ENCODE assay signal across 14 cellular contexts in the genomic region with DNA sequence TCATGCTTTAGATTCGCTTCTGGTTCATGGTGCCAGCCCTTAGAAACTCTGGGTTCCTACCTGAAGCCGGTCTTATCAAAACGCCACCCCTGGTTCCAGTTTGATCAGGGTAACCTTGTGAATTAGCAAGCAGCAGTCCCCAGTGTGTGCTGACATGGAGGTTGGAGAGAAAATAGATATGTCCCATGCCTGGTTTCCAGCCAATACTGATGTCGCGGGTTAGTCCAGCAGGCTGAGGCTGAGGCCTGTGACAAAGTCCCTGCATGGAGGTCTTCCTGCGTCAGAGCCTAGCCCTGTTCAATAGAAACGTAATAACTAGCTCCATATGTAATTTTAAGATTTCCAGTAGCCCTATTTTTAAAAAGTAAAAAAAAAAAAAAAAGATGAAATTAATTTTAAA. TPM values are rescaled to one million over a fixed set of nuclear protein-coding genes. Genes with fewer than 3 reads are reported as not detected.
DNase-seq lines count a peak whose midpoint lies in the region; ATAC-seq and TF ChIP-seq lines count a peak whose summit lies in the region.
"Had no signal": no experiment of that assay in that cellular context is flagged by ENCODE, and none has a peak within 500 bp of the region (broad histone marks: within the 10 kb centered on the region; RNA-seq: fewer than 3 reads in every experiment).

No MANE protein-coding gene starts in this region.

- H2AFZ ChIP-seq in KMS-11 (ENCODE audit: low read depth) = no peak overlapping the region

- no peaks in the 10 kb centered on the region for H3K9me3 Mint-ChIP-seq in activated naive CD4-positive, alpha-beta T cell treated with anti-CD3 and anti-CD28 coated beads, Interleukin-2, amount 50 U/mL, for 24 hours
- H3K9me3 Mint-ChIP-seq in activated naive CD8-positive, alpha-beta T cell treated with anti-CD3 and anti-CD28 coated beads, Interleukin-2, amount 50 U/mL, for 24 hours = no peaks in the 10 kb centered on the region

- H3K27ac Mint-ChIP-seq in activated naive CD4-positive, alpha-beta T cell treated with anti-CD3 and anti-CD28 coated beads, Interleukin-2, amount 50 U/mL, for 24 hours = peak overlapping the region; percentile 86
- peak overlapping the region; percentile 84 for H3K27ac Mint-ChIP-seq in activated naive CD8-positive, alpha-beta T cell treated with anti-CD3 and anti-CD28 coated beads, Interleukin-2, amount 50 U/mL, for 24 hours
- H3K27ac Mint-ChIP-seq: H9 had no signal

- H3K4me2 ChIP-seq in KMS-11 = peak overlapping the region; percentile 76; the same call in 1 of the 2 replicates

- TF ChIP-seq EP300 in sigmoid colon (IDR thresholded peaks at IDR 0.05) = no peak

- peaks cover 24% of the 10 kb centered on the region for H3K36me3 Mint-ChIP-seq in activated naive CD4-positive, alpha-beta T cell treated with anti-CD3 and anti-CD28 coated beads, Interleukin-2, amount 50 U/mL, for 24 hours
- H3K36me3 Mint-ChIP-seq in activated naive CD8-positive, alpha-beta T cell treated with anti-CD3 and anti-CD28 coated beads, Interleukin-2, amount 50 U/mL, for 24 hours (ENCODE audit: low read depth) = peaks cover 48% of the 10 kb centered on the region

- ATAC-seq in activated naive CD8-positive, alpha-beta T cell treated with anti-CD3 and anti-CD28 coated beads, Interleukin-2, amount 50 U/mL, for 24 hours = no peak
- ATAC-seq in GM18520 (IDR thresholded peaks at IDR 0.05; ENCODE audit: unreplicated experiment) = no peak
- no peak for ATAC-seq in GM19035 (IDR thresholded peaks at IDR 0.05; ENCODE audit: unreplicated experiment)
- ATAC-seq: body of pancreas had no signal

- H3K79me2 ChIP-seq in KMS-11 (ENCODE audit: insufficient read depth, low read depth) = peaks cover 23% of the 10 kb centered on the region; the same call in 1 of the 2 replicates

- H3K4me3 ChIP-seq in KMS-11 (IDR thresholded peaks at IDR 0.05; ENCODE audit: insufficient read depth, low read depth, low read length) (no peak overlapping the region), sigmoid colon (no peak overlapping the region)
- H3K4me3 ChIP-seq: body of pancreas had no signal

- peaks cover 12% of the 10 kb centered on the region; the same call in 1 of the 2 replicates for H3K36me3 ChIP-seq in KMS-11 (ENCODE audit: insufficient read depth)
- H3K36me3 ChIP-seq in sigmoid colon = peaks cover 3 to 46% (median 9%) of the 10 kb centered on the region in 4 donors

- peaks cover 63% of the 10 kb centered on the region for H3K4me1 Mint-ChIP-seq in activated naive CD4-positive, alpha-beta T cell treated with anti-CD3 and anti-CD28 coated beads, Interleukin-2, amount 50 U/mL, for 24 hours
- peaks cover 54% of the 10 kb centered on the region for H3K4me1 Mint-ChIP-seq in activated naive CD8-positive, alpha-beta T cell treated with anti-CD3 and anti-CD28 coated beads, Interleukin-2, amount 50 U/mL, for 24 hours

- WGBS in sigmoid colon, 2 donors = 91 to 95% methylated on average over 7 of the region's 7 CpGs

- no peak for TF ChIP-seq CTCF in KMS-11 (conservative IDR thresholded peaks at IDR 0.05; ENCODE audit: low read depth, low read length)
- no peak for TF ChIP-seq CTCF in sigmoid colon (IDR thresholded peaks at IDR 0.05)

- H3K4me1 ChIP-seq in KMS-11 (ENCODE audit: low read depth, poor library complexity, severe bottlenecking) (peaks cover 47% of the 10 kb centered on the region), sigmoid colon (peaks cover 0 to 33% (median 27%) of the 10 kb centered on the region in 4 donors)

- H3K27ac ChIP-seq in KMS-11 (peak overlapping the region; percentile 49; the same call in 1 of the 2 replicates), sigmoid colon (no peak overlapping the region)
- H3K27ac ChIP-seq: body of pancreas had no signal

- no peak for TF ChIP-seq POLR2A in sigmoid colon (IDR thresholded peaks at IDR 0.05)

- H3K9me3 ChIP-seq in sigmoid colon = no peaks in the 10 kb centered on the region
- H3K9me3 ChIP-seq: body of pancreas had no signal

- no peaks in the 10 kb centered on the region for H4K20me1 ChIP-seq in KMS-11 (ENCODE audit: insufficient read depth)

- intact Hi-C loops in sigmoid colon (cut with DNase I) = no loop called here

- no peak overlapping the region for H3K9ac ChIP-seq in KMS-11

- H3K4me3 Mint-ChIP-seq in activated naive CD4-positive, alpha-beta T cell treated with anti-CD3 and anti-CD28 coated beads, Interleukin-2, amount 50 U/mL, for 24 hours = no peak overlapping the region
- no peak overlapping the region for H3K4me3 Mint-ChIP-seq in activated naive CD8-positive, alpha-beta T cell treated with anti-CD3 and anti-CD28 coated beads, Interleukin-2, amount 50 U/mL, for 24 hours
- H3K4me3 Mint-ChIP-seq: H9 had no signal

- no peaks in the 10 kb centered on the region for H3K27me3 Mint-ChIP-seq in activated naive CD4-positive, alpha-beta T cell treated with anti-CD3 and anti-CD28 coated beads, Interleukin-2, amount 50 U/mL, for 24 hours
- H3K27me3 Mint-ChIP-seq in activated naive CD8-positive, alpha-beta T cell treated with anti-CD3 and anti-CD28 coated beads, Interleukin-2, amount 50 U/mL, for 24 hours = no peaks in the 10 kb centered on the region

- no peak for DNase-seq in activated naive CD4-positive, alpha-beta T cell treated with anti-CD3 and anti-CD28 coated beads, Interleukin-2, amount 50 U/mL, for 16 hours
- no peak for DNase-seq in activated naive CD8-positive, alpha-beta T cell treated with anti-CD3 and anti-CD28 coated beads, Interleukin-2, amount 50 U/mL, for 24 hours
- DNase-seq in sigmoid colon = peak; percentile 20
- no peak for DNase-seq in cerebellum (ENCODE audit: low spot score)
- DNase-seq: body of pancreas, GF-D8, H9, mesendoderm, NCI-H1694 treated with DMSO at 0.1 percent for 48 hours, retina had no signal

- H3K27me3 ChIP-seq in KMS-11 (ENCODE audit: insufficient read depth, low read depth) = no peaks in the 10 kb centered on the region
- no peaks in the 10 kb centered on the region for H3K27me3 ChIP-seq in sigmoid colon
- H3K27me3 ChIP-seq: body of pancreas had no signal

RNA-seq across cellular contexts. Expression of a gene that starts 28.2 kb away (rescaled TPM):
- total RNA-seq in sigmoid colon (10 to 100 TPM; 27.5 to 37.4 (median 30.6) TPM), cerebellum (45.2 TPM)
- polyA plus RNA-seq in sigmoid colon = 10 to 100 TPM in 1 of 3 donors, 1 to 10 TPM in 2; 4.2 to 29.2 (median 4.9) TPM
